In the genomic region with DNA sequence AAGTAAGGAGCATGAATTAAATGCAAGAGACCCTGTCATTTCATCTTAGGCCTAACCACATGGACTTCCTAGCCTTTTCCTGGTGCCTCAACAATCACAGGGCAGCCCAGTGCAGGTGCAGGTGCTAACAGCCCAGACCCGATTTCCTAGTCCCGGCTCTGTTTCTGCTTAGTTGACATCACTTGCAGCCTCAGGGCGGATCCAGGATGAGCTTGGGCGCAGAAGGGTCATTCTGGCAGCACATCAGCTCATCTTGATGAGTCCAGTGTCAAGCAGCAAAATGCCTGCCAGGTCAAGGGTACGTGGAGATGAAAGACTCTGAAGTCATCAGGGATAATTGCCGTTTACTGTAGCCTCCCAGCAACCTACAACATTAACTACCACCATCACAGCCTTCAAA, we compare ENCODE assay signal across 22 cellular contexts. TPM values are rescaled to one million over a fixed set of nuclear protein-coding genes. Genes with fewer than 3 reads are reported as not detected.
DNase-seq lines count a peak whose midpoint lies in the region; ATAC-seq and TF ChIP-seq lines count a peak whose summit lies in the region.
"Had no signal": no experiment of that assay in that cellular context is flagged by ENCODE, and none has a peak within 500 bp of the region (broad histone marks: within the 10 kb centered on the region; RNA-seq: fewer than 3 reads in every experiment).

No MANE protein-coding gene starts in this region.

- POLR2A ChIA-PET in RWPE1 (lab: Yijun Ruan, JAX; ENCODE audit: low non-redundant PET), result no interaction called here
- POLR2A ChIA-PET in CD4-positive, alpha-beta T cell (lab: Charles Lee), result interaction anchor here (0.6 kb wide), 1 partner anchor 85 kb away, joined by 3 read pairs; no protein-coding TSS in a partner anchor

- H3K14ac ChIP-seq in neuronal stem cell (ENCODE audit: low read length), result no peak overlapping the region

- WGBS in neuronal stem cell (ENCODE audit: extremely low coverage in 2 of 2, insufficient read length in 2 of 2, insufficient replicate concordance in 1 of 2), 2 donors, result no CpG with 5 or more reads among the region's 6 CpGs

- no peak overlapping the region for H3K4me3 Mint-ChIP-seq in CD4-positive, alpha-beta T cell
- H3K4me3 Mint-ChIP-seq: CD14-positive monocyte, H9 had no signal

- H3K36me3 Mint-ChIP-seq in CD4-positive, alpha-beta T cell (ENCODE audit: low read depth), result no peaks in the 10 kb centered on the region
- H3K36me3 Mint-ChIP-seq: CD14-positive monocyte had no signal

- H3K79me1 ChIP-seq in neuronal stem cell (ENCODE audit: low read depth, low read length), result no peaks in the 10 kb centered on the region

- no peak overlapping the region for H2BK12ac ChIP-seq in neuronal stem cell (ENCODE audit: low read length)

- intact Hi-C loops in CD4-positive, alpha-beta T cell (cut with DNase I, micrococcal nuclease), result no loop called here

- TF ChIP-seq CTCF in RWPE1 (conservative IDR thresholded peaks at IDR 0.05; ENCODE audit: low read depth), result no peak
- no peak for TF ChIP-seq CTCF in CD4-positive, alpha-beta T cell (IDR thresholded peaks at IDR 0.05)

- H3K4me2 ChIP-seq in neuronal stem cell (ENCODE audit: insufficient read depth, low read length, poor library complexity, severe bottlenecking), result no peak overlapping the region

- H4K8ac ChIP-seq in neuronal stem cell (ENCODE audit: low read depth, low read length), result no peak overlapping the region

- no peak overlapping the region for H3K9ac ChIP-seq in neuronal stem cell (ENCODE audit: low read depth, low read length, poor library complexity)

- H3K9me3 Mint-ChIP-seq in CD4-positive, alpha-beta T cell, result no peaks in the 10 kb centered on the region
- H3K9me3 Mint-ChIP-seq: CD14-positive monocyte had no signal

- H3K4me1 Mint-ChIP-seq in CD4-positive, alpha-beta T cell (ENCODE audit: low read depth), result no peaks in the 10 kb centered on the region
- H3K4me1 Mint-ChIP-seq: CD14-positive monocyte had no signal

- H3K9me3 ChIP-seq in neuronal stem cell (replicated peaks in 1 of 2; ENCODE audit: control insufficient read depth in 2 of 2, insufficient read depth in 1 of 2, low read depth in 1 of 2, low read length in 2 of 2), result no peaks in the 10 kb centered on the region
- H3K9me3 ChIP-seq in CD4-positive, alpha-beta T cell (ENCODE audit: control insufficient read depth, low read length), result no peaks in the 10 kb centered on the region
- H3K9me3 ChIP-seq: Peyer's patch had no signal

- no peak overlapping the region for H2AK5ac ChIP-seq in neuronal stem cell (ENCODE audit: low read depth, low read length)

- H3K4ac ChIP-seq in neuronal stem cell (ENCODE audit: low read length), result no peak overlapping the region

- no peaks in the 10 kb centered on the region for H3K27me3 Mint-ChIP-seq in CD4-positive, alpha-beta T cell

- H2AFZ ChIP-seq in neuronal stem cell (ENCODE audit: low read length), result no peak overlapping the region

- no peaks in the 10 kb centered on the region for H3K27me3 ChIP-seq in neuronal stem cell (ENCODE audit: control insufficient read depth in 3 of 3, insufficient read depth in 3 of 3, low read depth in 1 of 3, low read length in 3 of 3)
- no peaks in the 10 kb centered on the region for H3K27me3 ChIP-seq in CD4-positive, alpha-beta T cell (ENCODE audit: control insufficient read depth, insufficient read depth, low read length)
- H3K27me3 ChIP-seq: Peyer's patch had no signal

- H2BK5ac ChIP-seq in neuronal stem cell (ENCODE audit: low read length), result no peak overlapping the region

- H3K4me1 ChIP-seq in neuronal stem cell (ENCODE audit: control insufficient read depth in 2 of 2, insufficient read depth in 1 of 2, low read depth in 1 of 2, low read length in 2 of 2), result no peaks in the 10 kb centered on the region

- H3K4me3 ChIP-seq in neuronal stem cell (ENCODE audit: low read length in 2 of 2), result no peak overlapping the region
- H3K4me3 ChIP-seq: Peyer's patch, SK-N-MC had no signal

- ATAC-seq in CD4-positive, alpha-beta T cell (ENCODE audit: poor library complexity), result no peak
- ATAC-seq in esophagus mucosa, result no peak

- H3K27ac Mint-ChIP-seq in CD4-positive, alpha-beta T cell, result no peak overlapping the region
- H3K27ac Mint-ChIP-seq: H9 had no signal

- H3K23ac ChIP-seq in neuronal stem cell (ENCODE audit: low read depth, low read length, poor library complexity), result no peak overlapping the region

- H3K36me3 ChIP-seq in neuronal stem cell (replicated peaks in 1 of 2; ENCODE audit: control insufficient read depth in 2 of 2, insufficient read depth in 2 of 2, low read length in 2 of 2), result no peaks in the 10 kb centered on the region
- H3K36me3 ChIP-seq: Peyer's patch had no signal

- DNase-seq in activated effector memory CD4-positive, alpha-beta T cell treated with anti-CD3 and anti-CD28 coated beads, Interleukin-2, amount 50 U/mL, for 16 hours, result peak; percentile 21
- no peak for DNase-seq in activated effector memory CD4-positive, alpha-beta T cell treated with Interleukin-2 at 50 U/mL for 16 hours
- DNase-seq in RWPE1 (ENCODE audit: low spot score) (no peak), neuronal stem cell (ENCODE audit: low spot score) (no peak), T-helper 2 cell (no peak), middle frontal gyrus (ENCODE audit: extremely low spot score, low spot score) (no peak)
- no peak for DNase-seq in CD4-positive, alpha-beta T cell
- DNase-seq: 8988T, DMS 273 treated with DMSO at 0.1 percent for 48 hours, DND-41, H9, Kasumi-1, NCI-H1105, NCI-H1694, NCI-H510A treated with DMSO at 0.1 percent for 48 hours, NCI-H82, Right ventricle myocardium superior had no signal

- H3K18ac ChIP-seq in neuronal stem cell (ENCODE audit: low read length), result peak overlapping the region; percentile 16

- H3K27ac ChIP-seq in RWPE1 (peak overlapping the region; percentile 96), neuronal stem cell (replicated peaks; ENCODE audit: low read length) (no peak overlapping the region)
- no peak overlapping the region for H3K27ac ChIP-seq in CD4-positive, alpha-beta T cell (ENCODE audit: low read depth, low read length)
- H3K27ac ChIP-seq: SK-N-MC had no signal

- no peak overlapping the region for H2BK15ac ChIP-seq in neuronal stem cell (ENCODE audit: low read length)

- CTCF ChIA-PET in RWPE1 (lab: Yijun Ruan, JAX), result interaction anchor here (1.5 kb wide), 1 partner anchor 11 kb away, joined by 5 read pairs; no protein-coding TSS in a partner anchor
- CTCF ChIA-PET in CD4-positive, alpha-beta T cell (lab: Charles Lee), result interaction anchor here (1.4 kb wide), 1 partner anchor 12 kb away, joined by 4 read pairs; no protein-coding TSS in a partner anchor

- H2BK120ac ChIP-seq in neuronal stem cell (ENCODE audit: low read depth, low read length), result peak overlapping the region; percentile 19

- no peak overlapping the region for H4K91ac ChIP-seq in neuronal stem cell (ENCODE audit: low read depth, low read length, poor library complexity)

RNA-seq across cellular contexts. Expression of a gene that starts 39.5 kb away (rescaled TPM):
- polyA plus RNA-seq in neuronal stem cell (2013, experiment 1 of 2), result 29.6 TPM
- 28.2 TPM for polyA plus RNA-seq in neuronal stem cell (2013, experiment 2 of 2)
- total RNA-seq in CD4-positive, alpha-beta T cell, result not detected
- 1.1 TPM for total RNA-seq in esophagus mucosa
- polyA plus RNA-seq: CD14-positive monocyte had no signal

RNA-seq across cellular contexts. Expression of a gene that starts 43.4 kb away (rescaled TPM):
- 57.9 TPM for polyA plus RNA-seq in neuronal stem cell (2013, experiment 1 of 2)
- polyA plus RNA-seq in neuronal stem cell (2013, experiment 2 of 2), result 58.5 TPM
- total RNA-seq in CD4-positive, alpha-beta T cell, result 10 to 100 TPM; 45.9 to 46.0 TPM
- 55.7 TPM for total RNA-seq in esophagus mucosa

RNA-seq across cellular contexts. Expression of a gene that starts 43.6 kb away (rescaled TPM):
- 10.3 TPM for polyA plus RNA-seq in neuronal stem cell (2013, experiment 1 of 2)
- polyA plus RNA-seq in neuronal stem cell (2013, experiment 2 of 2), result 10.3 TPM
- total RNA-seq in CD4-positive, alpha-beta T cell, result 10 to 100 TPM; 22.1 to 22.2 TPM
- total RNA-seq in esophagus mucosa, result 2.5 TPM

RNA-seq across cellular contexts. Expression of a gene that starts 54.4 kb away (rescaled TPM):
- polyA plus RNA-seq in neuronal stem cell (2013, experiment 1 of 2), result not detected
- polyA plus RNA-seq in neuronal stem cell (2013, experiment 2 of 2), result not detected
- total RNA-seq in CD4-positive, alpha-beta T cell, result not detected
- total RNA-seq in esophagus mucosa, result not detected
- total RNA-seq: H9, Peyer's patch, Right ventricle myocardium superior had no signal
- polyA plus RNA-seq: AG04450, CD14-positive monocyte had no signal
